In genomic region chr16:31214705-31215286, GRCh38 we compare ENCODE assay signal across 8 cellular contexts. TPM values are rescaled to one million over a fixed set of nuclear protein-coding genes. Genes with fewer than 3 reads are reported as not detected.
A peak's percentile ranks its signal among the peaks of the same experiment; 100 is the strongest.
DNase-seq lines count a peak whose midpoint lies in the region; ATAC-seq and TF ChIP-seq lines count a peak whose summit lies in the region.

No MANE protein-coding gene starts in this region.

- TF ChIP-seq CTCF in Calu3 (IDR thresholded peaks at IDR 0.05; ENCODE audit: unreplicated experiment): no peak
- no peak for TF ChIP-seq CTCF in VCaP (conservative IDR thresholded peaks at IDR 0.05)
- peak; percentile 8 for TF ChIP-seq CTCF in progenitor cell of endocrine pancreas (IDR thresholded peaks at IDR 0.05; ENCODE audit: unreplicated experiment)

- no peak for DNase-seq in Calu3
- DNase-seq in germinal center (ENCODE audit: low spot score): peak; percentile 36
- no peak for DNase-seq in progenitor cell of endocrine pancreas (ENCODE audit: low spot score, unreplicated experiment)
- no peak for DNase-seq in glomerular visceral epithelial cell (ENCODE audit: extremely low spot score)
- no peak for DNase-seq in NCI-H2171 (lab: John Stamatoyannopoulos, UW)
- no peak for DNase-seq in NCI-H524 treated with DMSO at 0.1 percent for 48 hours (lab: John Stamatoyannopoulos, UW)

- peak overlapping the region; percentile 51; the same call in 1 of the 2 replicates for H3K27ac ChIP-seq in VCaP

- no TSS peak for BruUV-seq in Calu3 (replicated peaks; lab: Mats Ljungman, UMichigan)

- peaks cover 87% of the 10 kb centered on the region for H3K27me3 Mint-ChIP-seq in Calu3 (ENCODE audit: unreplicated experiment)
- H3K27me3 Mint-ChIP-seq in progenitor cell of endocrine pancreas: peaks cover 66% of the 10 kb centered on the region

- H3K9me3 Mint-ChIP-seq in Calu3 (ENCODE audit: low read depth, unreplicated experiment) (no peaks in the 10 kb centered on the region), progenitor cell of endocrine pancreas (ENCODE audit: low read depth) (no peaks in the 10 kb centered on the region)

- H3K4me1 Mint-ChIP-seq in Calu3 (ENCODE audit: low read depth, unreplicated experiment) (peaks cover 9% of the 10 kb centered on the region), progenitor cell of endocrine pancreas (ENCODE audit: low read depth) (peaks cover 14% of the 10 kb centered on the region)

- H3K36me3 Mint-ChIP-seq in Calu3 (ENCODE audit: insufficient read depth, unreplicated experiment): peaks cover 5% of the 10 kb centered on the region
- no peaks in the 10 kb centered on the region for H3K36me3 Mint-ChIP-seq in progenitor cell of endocrine pancreas (ENCODE audit: insufficient read depth)

- intact Hi-C loops in Calu3 (cut with micrococcal nuclease; ENCODE audit: unreplicated experiment): loop anchor here (5.0 kb wide), 1 partner anchor 53 kb away; no protein-coding TSS in a partner anchor

- H3K27ac Mint-ChIP-seq in Calu3 (ENCODE audit: unreplicated experiment) (no peak overlapping the region), progenitor cell of endocrine pancreas (no peak overlapping the region)

- CTCF ChIA-PET in Calu3 (lab: Charles Lee): no interaction called here

- H3K4me3 Mint-ChIP-seq in Calu3 (ENCODE audit: low read depth, unreplicated experiment) (peak overlapping the region; percentile 68), progenitor cell of endocrine pancreas (ENCODE audit: low read depth) (peak overlapping the region; percentile 57)

- ATAC-seq in GM18517 (IDR thresholded peaks at IDR 0.05; ENCODE audit: unreplicated experiment): no peak

RNA-seq across cellular contexts. Expression of gene TRIM72, which starts 0.9 kb away (rescaled TPM):
- total RNA-seq in Calu3 (2022): not detected in 2 replicates
- 0.14 TPM in 1 of 2 replicates, not detected in the other for total RNA-seq in progenitor cell of endocrine pancreas

RNA-seq across cellular contexts. Expression of gene PYDC1, which starts 2.1 kb away (rescaled TPM):
- total RNA-seq in Calu3 (2022) (not detected in 2 replicates), progenitor cell of endocrine pancreas (not detected in 2 replicates)

RNA-seq across cellular contexts. Expression of gene PYCARD, which starts 12.2 kb away (rescaled TPM):
- total RNA-seq in Calu3 (2022) (24.3 and 30.9 TPM in 2 replicates), progenitor cell of endocrine pancreas (4.6 and 5.4 TPM in 2 replicates)

RNA-seq across cellular contexts. Expression of gene FUS, which starts 34.9 kb away (rescaled TPM):
- total RNA-seq in Calu3 (2022): 550 and 629 TPM in 2 replicates
- total RNA-seq in progenitor cell of endocrine pancreas: 739 TPM in 2 replicates

RNA-seq across cellular contexts. Expression of gene ITGAM, which starts 45.0 kb away (rescaled TPM):
- total RNA-seq in Calu3 (2022): 2.1 and 3.1 TPM in 2 replicates
- total RNA-seq in progenitor cell of endocrine pancreas: not detected in 2 replicates
